8 cellular contexts compared by ENCODE assay signal in the genomic region with DNA sequence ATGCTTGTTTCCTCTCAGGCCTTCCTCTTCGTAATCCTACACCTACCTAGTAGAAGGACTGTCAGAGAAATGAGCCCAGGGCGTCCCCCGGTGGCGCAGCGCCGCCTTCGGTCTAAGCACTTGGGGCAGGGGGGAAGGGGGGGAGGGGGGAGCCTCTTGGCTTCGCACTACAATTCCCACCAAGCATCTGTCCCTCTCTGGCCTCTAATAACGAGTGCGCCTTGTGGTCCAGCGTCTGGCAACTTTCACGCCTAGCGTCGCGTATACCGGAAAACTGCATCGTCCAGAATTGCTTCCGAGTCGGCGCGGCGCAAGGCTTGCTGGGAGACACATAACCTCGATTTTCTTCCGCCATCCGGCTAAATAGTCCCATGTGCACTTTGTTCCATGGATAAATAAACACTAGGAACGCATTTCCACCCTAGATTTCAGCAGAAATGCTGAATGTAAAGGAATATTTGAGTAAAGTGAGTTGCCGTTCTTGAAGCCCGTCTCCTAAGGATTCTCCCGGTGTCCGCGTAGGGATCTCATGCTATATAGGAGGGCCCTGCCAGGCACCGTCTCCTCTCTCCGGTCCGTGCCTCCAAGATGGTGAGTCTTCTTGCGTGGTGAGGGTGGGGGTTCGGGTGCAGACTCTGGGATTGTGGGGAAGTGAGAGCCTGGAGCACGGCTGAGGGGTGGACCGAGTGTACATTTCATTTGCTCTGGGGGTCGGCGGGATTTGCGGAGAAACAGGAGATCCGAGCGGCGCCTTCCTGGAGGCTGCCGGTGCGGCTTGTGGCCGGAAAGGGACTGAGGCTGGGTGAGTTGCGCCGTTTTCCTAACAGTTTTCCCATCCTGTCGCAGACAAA. TPM values are rescaled to one million over a fixed set of nuclear protein-coding genes. Genes with fewer than 3 reads are reported as not detected.
DNase-seq lines count a peak whose midpoint lies in the region; ATAC-seq and TF ChIP-seq lines count a peak whose summit lies in the region.

RPS26 (plus strand) TSS at position 340 of the 851 bp plus-strand sequence; CDS start at position 589, 249 bp downstream.

- TF ChIP-seq EP300 in Ishikawa (IDR thresholded peaks at IDR 0.05; ENCODE audit: borderline replicate concordance) = peak; percentile 64; the same call in 1 of the 2 replicates

- peak; percentile 49 for TF ChIP-seq CTCF in epithelial cell of proximal tubule (conservative IDR thresholded peaks at IDR 0.05; ENCODE audit: low read depth, low read length)

- peak within 1 kb of the TSS; percentile 90 for H3K4me3 ChIP-seq in epithelial cell of proximal tubule (ENCODE audit: low read depth, low read length)

- peak; percentile 100 for DNase-seq in DMS53 (lab: John Stamatoyannopoulos, UW)
- peak; percentile 63 for DNase-seq in OCI-M2 (lab: John Stamatoyannopoulos, UW; ENCODE audit: unreplicated experiment)
- peak; percentile 88 for DNase-seq in activated T-cell treated with anti-CD3 and anti-CD28 coated beads for 48 hours (ENCODE audit: low read depth)
- peak; percentile 98 for DNase-seq in epithelial cell of proximal tubule (ENCODE audit: low read depth)
- peak; percentile 97 for DNase-seq in mucosa of gallbladder (ENCODE audit: low spot score)
- peak; percentile 80 to 84 for DNase-seq in stimulated activated CD8-positive, alpha-beta memory T cell treated with anti-CD3 and anti-CD28 coated beads, Interleukin-4, amount 100 ng/mL, for 4 hours (ENCODE audit: low read depth in 2 of 2, low spot score in 1 of 2)

- ATAC-seq in GM21576 (IDR thresholded peaks at IDR 0.05; ENCODE audit: unreplicated experiment) = peak; percentile 92

- TF ChIP-seq RAD21 in Ishikawa (IDR thresholded peaks at IDR 0.05; ENCODE audit: low read depth) = peak; percentile 85

TF ChIP-seq in Ishikawa, 13 proteins besides CTCF, POLR2A, EP300 and RAD21:
- TF ChIP-seq TCF12 (IDR thresholded peaks at IDR 0.05; ENCODE audit: low read depth) = peak; percentile 89
- peak; percentile 5 for TF ChIP-seq TEAD4 (IDR thresholded peaks at IDR 0.05)
- peak; percentile 78; the same call in 1 of the 2 replicates for TF ChIP-seq FOXM1 (IDR thresholded peaks at IDR 0.05; ENCODE audit: borderline replicate concordance, low read depth)
- peak; percentile 99 for TF ChIP-seq TAF1 (IDR thresholded peaks at IDR 0.05; ENCODE audit: low read depth)
- TF ChIP-seq, protein P1, sequence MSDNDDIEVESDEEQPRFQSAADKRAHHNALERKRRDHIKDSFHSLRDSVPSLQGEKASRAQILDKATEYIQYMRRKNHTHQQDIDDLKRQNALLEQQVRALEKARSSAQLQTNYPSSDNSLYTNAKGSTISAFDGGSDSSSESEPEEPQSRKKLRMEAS (IDR thresholded peaks at IDR 0.05) = peak; percentile 90
- TF ChIP-seq EGR1 (IDR thresholded peaks at IDR 0.05) = no peak; the same call in 1 of the 2 replicates
- TF ChIP-seq, protein P2, sequence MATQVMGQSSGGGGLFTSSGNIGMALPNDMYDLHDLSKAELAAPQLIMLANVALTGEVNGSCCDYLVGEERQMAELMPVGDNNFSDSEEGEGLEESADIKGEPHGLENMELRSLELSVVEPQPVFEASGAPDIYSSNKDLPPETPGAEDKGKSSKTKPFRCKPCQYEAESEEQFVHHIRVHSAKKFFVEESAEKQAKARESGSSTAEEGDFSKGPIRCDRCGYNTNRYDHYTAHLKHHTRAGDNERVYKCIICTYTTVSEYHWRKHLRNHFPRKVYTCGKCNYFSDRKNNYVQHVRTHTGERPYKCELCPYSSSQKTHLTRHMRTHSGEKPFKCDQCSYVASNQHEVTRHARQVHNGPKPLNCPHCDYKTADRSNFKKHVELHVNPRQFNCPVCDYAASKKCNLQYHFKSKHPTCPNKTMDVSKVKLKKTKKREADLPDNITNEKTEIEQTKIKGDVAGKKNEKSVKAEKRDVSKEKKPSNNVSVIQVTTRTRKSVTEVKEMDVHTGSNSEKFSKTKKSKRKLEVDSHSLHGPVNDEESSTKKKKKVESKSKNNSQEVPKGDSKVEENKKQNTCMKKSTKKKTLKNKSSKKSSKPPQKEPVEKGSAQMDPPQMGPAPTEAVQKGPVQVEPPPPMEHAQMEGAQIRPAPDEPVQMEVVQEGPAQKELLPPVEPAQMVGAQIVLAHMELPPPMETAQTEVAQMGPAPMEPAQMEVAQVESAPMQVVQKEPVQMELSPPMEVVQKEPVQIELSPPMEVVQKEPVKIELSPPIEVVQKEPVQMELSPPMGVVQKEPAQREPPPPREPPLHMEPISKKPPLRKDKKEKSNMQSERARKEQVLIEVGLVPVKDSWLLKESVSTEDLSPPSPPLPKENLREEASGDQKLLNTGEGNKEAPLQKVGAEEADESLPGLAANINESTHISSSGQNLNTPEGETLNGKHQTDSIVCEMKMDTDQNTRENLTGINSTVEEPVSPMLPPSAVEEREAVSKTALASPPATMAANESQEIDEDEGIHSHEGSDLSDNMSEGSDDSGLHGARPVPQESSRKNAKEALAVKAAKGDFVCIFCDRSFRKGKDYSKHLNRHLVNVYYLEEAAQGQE (IDR thresholded peaks at IDR 0.05; ENCODE audit: low read depth) = no peak
- peak; percentile 33; the same call in 1 of the 2 replicates for TF ChIP-seq NFIC (IDR thresholded peaks at IDR 0.05)
- no peak for TF ChIP-seq ZBTB7A (IDR thresholded peaks at IDR 0.05; ENCODE audit: low read depth)
- no peak for TF ChIP-seq CEBPB (IDR thresholded peaks at IDR 0.05)
- peak; percentile 88 for TF ChIP-seq YY1 (IDR thresholded peaks at IDR 0.05; ENCODE audit: low read depth)
- peak; percentile 47; the same call in 1 of the 2 replicates for TF ChIP-seq USF1 (IDR thresholded peaks at IDR 0.05)
- peak; percentile 78 for TF ChIP-seq CREB1 (IDR thresholded peaks at IDR 0.05; ENCODE audit: low read depth)

RNA-seq across cellular contexts. Expression of gene RPS26, which starts in this region (rescaled TPM):
- 3,534 and 3,636 TPM in 2 replicates for total RNA-seq in epithelial cell of proximal tubule
- total RNA-seq in mucosa of gallbladder = 34.0 TPM

Comparison
In these comparisons a context has a peak if more than half of its experiments do, and no peak if none do; other contexts are left out.
1. Peak in every context shown above with its lines: DNase-seq, ATAC-seq and H3K4me3 ChIP-seq.
2. RNA of gene RPS26 (total RNA-seq): 3,534 to 3,636 TPM in epithelial cell of proximal tubule; 34.0 TPM in mucosa of gallbladder (single experiment); every median in the first group is over 100 times any median in the second.